Comparison of ENCODE assay signal across 31 cellular contexts in genomic region chr6:23055523-23055922, GRCh38.
"Had no signal": no experiment of that assay in that cellular context is flagged by ENCODE, and none has a peak within 500 bp of the region (broad histone marks: within the 10 kb centered on the region; RNA-seq: fewer than 3 reads in every experiment).

No MANE protein-coding gene starts in this region.

- H3K36me3 Mint-ChIP-seq: immature natural killer cell; naive B cell; neural progenitor cell; stimulated activated naive B cell treated with anti-CD40 and anti-IgM and Interleukin-4, amounts not matched to agents 10 μg/mL and 1 μg/mL and 100 μg/mL, for 72 hours; type B pancreatic cell had no signal

- H3K36me3 ChIP-seq: heart left ventricle, left lung, neutrophil, ovary, right atrium auricular region, stomach, suprapubic skin, thoracic aorta, tibial artery, vagina had no signal

- DNase-seq: heart left ventricle; hypothalamus; immature natural killer cell; kidney; left colon; left lung; mesendoderm; naive B cell; natural killer cell; nephron progenitor cell; occipital lobe; ovary; stimulated activated CD4-positive, alpha-beta T cell treated with anti-CD3 and anti-CD28 coated beads, Interleukin-1b, Interleukin-23, amount 100 ng/mL, for 48 hours; stimulated activated CD4-positive, alpha-beta T cell treated with anti-CD3 and anti-CD28 coated beads, Interleukin-4, amount 100 ng/mL, for 1 hour; stimulated activated naive B cell treated with anti-CD40 and anti-IgM and Interleukin-4, amounts not matched to agents 10 μg/mL and 1 μg/mL and 100 μg/mL, for 72 hours; stimulated activated naive CD8-positive, alpha-beta T cell treated with anti-CD3 and anti-CD28 coated beads, Interleukin-15, Interleukin-2, amounts not matched to agents 100 U/mL and 50 U/mL, for 24 hours; stomach; tibial artery had no signal

- H3K27ac ChIP-seq: heart left ventricle, left lung, neural progenitor cell, neutrophil, ovary, right atrium auricular region, stomach, suprapubic skin, thoracic aorta, tibial artery, vagina had no signal

- H3K9me3 ChIP-seq: neutrophil, ovary, right atrium auricular region, suprapubic skin, tibial artery, vagina had no signal

- FAIRE-seq: islet of Langerhans, kidney had no signal

- H3K4me3 ChIP-seq: heart left ventricle, left lung, lung, neural progenitor cell, ovary, right atrium auricular region, smooth muscle cell, stomach, suprapubic skin, thoracic aorta, tibial artery, vagina had no signal

- H3K9me3 Mint-ChIP-seq: type B pancreatic cell had no signal

- H3K27me3 ChIP-seq: heart left ventricle, left lung, neural progenitor cell, neutrophil, ovary, right atrium auricular region, stomach, suprapubic skin, tibial artery, vagina had no signal

- H3K27me3 Mint-ChIP-seq: progenitor cell of endocrine pancreas; stimulated activated naive B cell treated with anti-CD40 and anti-IgM and Interleukin-4, amounts not matched to agents 10 μg/mL and 1 μg/mL and 100 μg/mL, for 72 hours; type B pancreatic cell had no signal

- H3K4me1 ChIP-seq: heart left ventricle, left lung, neural progenitor cell, right atrium auricular region, stomach, suprapubic skin, vagina had no signal

- H3K4me2 ChIP-seq: neural progenitor cell, smooth muscle cell had no signal

- H3K9ac ChIP-seq: neural progenitor cell had no signal

- H3K4me1 Mint-ChIP-seq: immature natural killer cell; naive B cell; natural killer cell; nephron progenitor cell; neural progenitor cell; stimulated activated naive B cell treated with anti-CD40 and anti-IgM and Interleukin-4, amounts not matched to agents 10 μg/mL and 1 μg/mL and 100 μg/mL, for 72 hours had no signal

- H3K4me3 Mint-ChIP-seq: immature natural killer cell; mesothelial cell of epicardium; naive B cell; natural killer cell; nephron progenitor cell; neural progenitor cell; stimulated activated naive B cell treated with anti-CD40 and anti-IgM and Interleukin-4, amounts not matched to agents 10 μg/mL and 1 μg/mL and 100 μg/mL, for 72 hours; type B pancreatic cell had no signal

- ATAC-seq: left colon; left lung; natural killer cell; sciatic nerve; stimulated activated naive B cell treated with anti-CD40 and anti-IgM and Interleukin-4, amounts not matched to agents 10 μg/mL and 1 μg/mL and 100 μg/mL, for 72 hours; stimulated activated naive CD8-positive, alpha-beta T cell treated with anti-CD3 and anti-CD28 coated beads, Interleukin-15, Interleukin-2, amounts not matched to agents 100 U/mL and 50 U/mL, for 24 hours had no signal

- H2AFZ ChIP-seq: neural progenitor cell had no signal
